In genomic region chr1:227734858-227735780, GRCh38 we compare ENCODE assay signal across 1 cellular context.
TF ChIP-seq lines count a peak whose summit lies in the region.

Gene JMJD4, minus strand, starts transcription at chr1:227735302. Its CDS starts 29 bp downstream, at chr1:227735273.
Gene SNAP47, plus strand, starts transcription at chr1:227735435. Its CDS starts 12,302 bp downstream, at chr1:227747737.

TF ChIP-seq in HEK293, 187 proteins besides CTCF, POLR2A, EP300 and RAD21 (continued from another document and continues in another):
- TF ChIP-seq ZNF518A (tag by site-specific recombination; conservative IDR thresholded peaks at IDR 0.05; ENCODE audit: low read depth) (peak; percentile 78), ZNF555 (tag by site-specific recombination; conservative IDR thresholded peaks at IDR 0.05) (no peak), INSM2 (tag by site-specific recombination; IDR thresholded peaks at IDR 0.05) (peak; percentile 93), KLF1 (tag by site-specific recombination; IDR thresholded peaks at IDR 0.05) (peak; percentile 63), ZNF514 (tag by site-specific recombination; IDR thresholded peaks at IDR 0.05) (no peak), WT1 (tag by site-specific recombination; IDR thresholded peaks at IDR 0.05) (peak; percentile 77), ZBTB44 (tag by site-specific recombination; IDR thresholded peaks at IDR 0.05) (no peak), FEZF1 (tag by site-specific recombination; IDR thresholded peaks at IDR 0.05) (peak; percentile 50), PRDM2 (tag by site-specific recombination; IDR thresholded peaks at IDR 0.05; ENCODE audit: borderline replicate concordance) (peak; percentile 30; the same call in 1 of the 2 replicates), PRDM4 (tag by site-specific recombination; IDR thresholded peaks at IDR 0.05) (no peak), SP7 (tag by site-specific recombination; IDR thresholded peaks at IDR 0.05) (peak; percentile 97), YY2 (tag by site-specific recombination; IDR thresholded peaks at IDR 0.05) (peak; percentile 65), ZNF248 (tag by site-specific recombination; IDR thresholded peaks at IDR 0.05) (no peak), ZNF239 (tag by site-specific recombination; IDR thresholded peaks at IDR 0.05) (peak; percentile 82), ZFP37 (tag by site-specific recombination; IDR thresholded peaks at IDR 0.05) (peak; percentile 99), ZSCAN18 (tag by site-specific recombination; IDR thresholded peaks at IDR 0.05) (peak; percentile 95), SCRT2 (tag by site-specific recombination; IDR thresholded peaks at IDR 0.05) (peak; percentile 89), PATZ1 (tag by site-specific recombination; IDR thresholded peaks at IDR 0.05) (peak; percentile 85), KLF8 (tag by site-specific recombination; IDR thresholded peaks at IDR 0.05) (peak; percentile 96), ZNF580 (tag by site-specific recombination; IDR thresholded peaks at IDR 0.05) (peak; percentile 95), ZNF610 (tag by site-specific recombination; IDR thresholded peaks at IDR 0.05; ENCODE audit: borderline replicate concordance) (peak; percentile 91; the same call in 1 of the 2 replicates), ZNF423 (tag by site-specific recombination; IDR thresholded peaks at IDR 0.05) (peak; percentile 18), PRDM10 (tag by site-specific recombination; IDR thresholded peaks at IDR 0.05) (peak; percentile 55; the same call in 1 of the 2 replicates), SP2 (tag by site-specific recombination; IDR thresholded peaks at IDR 0.05) (peak; percentile 91), SCRT1 (tag by site-specific recombination; IDR thresholded peaks at IDR 0.05; ENCODE audit: borderline replicate concordance) (no peak), GLIS1 (tag by site-specific recombination; IDR thresholded peaks at IDR 0.05) (peak; percentile 85)
